Comparison of ENCODE assay signal across 10 cellular contexts in the genomic region with DNA sequence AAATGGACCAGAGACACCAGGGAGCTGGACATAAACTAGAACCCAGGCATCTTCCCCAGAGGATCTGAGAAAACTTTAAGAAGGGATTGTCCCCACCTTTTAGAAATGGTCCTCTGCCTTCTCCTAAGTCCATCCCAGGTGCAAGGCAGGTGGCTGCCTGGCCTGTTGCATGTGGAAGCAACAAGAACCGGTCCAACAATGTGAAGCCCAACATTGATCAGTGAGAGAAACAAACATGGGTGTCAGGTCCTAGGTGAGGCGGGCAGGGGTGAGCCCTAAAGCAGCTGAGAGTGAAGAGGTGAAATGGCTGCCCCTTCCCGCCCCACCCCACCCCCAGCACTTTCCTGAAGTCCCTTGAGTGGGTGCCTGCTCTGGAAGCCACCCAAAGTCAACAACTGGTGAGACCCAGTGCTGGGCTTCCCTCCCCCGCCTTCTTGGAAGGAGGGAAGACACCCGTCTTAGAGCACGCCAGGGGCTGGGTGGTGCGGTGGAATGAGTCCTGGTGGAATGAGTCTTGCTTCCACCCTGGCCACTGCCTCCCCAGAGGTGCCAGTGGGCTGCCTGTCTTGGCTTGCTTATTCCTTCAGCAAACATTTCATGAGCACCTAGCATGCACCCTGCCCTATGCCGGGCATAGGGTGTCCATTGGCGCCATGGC. TPM values are rescaled to one million over a fixed set of nuclear protein-coding genes. Genes with fewer than 3 reads are reported as not detected.
DNase-seq lines count a peak whose midpoint lies in the region; ATAC-seq and TF ChIP-seq lines count a peak whose summit lies in the region.
"Had no signal": no experiment of that assay in that cellular context is flagged by ENCODE, and none has a peak within 500 bp of the region (broad histone marks: within the 10 kb centered on the region; RNA-seq: fewer than 3 reads in every experiment).

No MANE protein-coding gene starts in this region.

- no peak overlapping the region for H3K9ac ChIP-seq in mammary epithelial cell (ENCODE audit: insufficient read depth, low read length)

- no peaks in the 10 kb centered on the region for H4K20me1 ChIP-seq in mammary epithelial cell (ENCODE audit: insufficient read depth, low read length)

- WGBS in mammary epithelial cell (ENCODE audit: low coverage, missing lambda C conversion rate): 100% methylated on average over 5 of the region's 9 CpGs

- H3K4me3 ChIP-seq in BE2C (ENCODE audit: low read depth, low read length) (peak overlapping the region; percentile 96; the same call in 1 of the 2 replicates), mammary epithelial cell (replicated peaks in 1 of 3; ENCODE audit: insufficient read depth in 1 of 3, low read depth in 2 of 3, low read length in 3 of 3) (no peak overlapping the region)

- H2AFZ ChIP-seq in mammary epithelial cell (ENCODE audit: low read depth, low read length): no peak overlapping the region

- peaks cover 0 to 36% (median 12%) of the 10 kb centered on the region in 3 donors for H3K36me3 Mint-ChIP-seq in naive thymus-derived CD8-positive, alpha-beta T cell

- no peaks in the 10 kb centered on the region; the same call in 1 of the 2 replicates for H3K4me1 ChIP-seq in BE2C
- peaks cover 25% of the 10 kb centered on the region for H3K4me1 ChIP-seq in mammary epithelial cell (ENCODE audit: insufficient read depth, low read length)

- peak overlapping the region; percentile 37 for H3K4me2 ChIP-seq in mammary epithelial cell (ENCODE audit: insufficient read depth, low read depth, low read length)

- no peak for ATAC-seq in naive thymus-derived CD8-positive, alpha-beta T cell

- peak overlapping the region; percentile 95 to 99 (median 96) for H3K27ac Mint-ChIP-seq in naive thymus-derived CD8-positive, alpha-beta T cell

- intact Hi-C loops in mammary epithelial cell (cut with micrococcal nuclease): no loop called here

- peaks cover 38 to 73% (median 60%) of the 10 kb centered on the region in 4 donors for H3K4me1 Mint-ChIP-seq in naive thymus-derived CD8-positive, alpha-beta T cell

- CTCF ChIA-PET in HEK293T (lab: Yijun Ruan, JAX): no interaction called here
- CTCF ChIA-PET in mammary epithelial cell (lab: Charles Lee; ENCODE audit: low non-redundant PET): no interaction called here

- no peak for TF ChIP-seq CTCF in BE2C (IDR thresholded peaks at IDR 0.05; ENCODE audit: low read depth, low read length)
- no peak for TF ChIP-seq CTCF in mammary epithelial cell (conservative IDR thresholded peaks at IDR 0.05 in 1 of 2, IDR thresholded peaks at IDR 0.05 in 1 of 2; ENCODE audit: extremely low read depth in 1 of 2, insufficient read depth in 1 of 2, low read depth in 1 of 2, low read length in 2 of 2)

- BruUV-seq in mammary epithelial cell (replicated peaks; lab: Mats Ljungman, UMichigan): no TSS peak

- H3K27me3 Mint-ChIP-seq in naive thymus-derived CD8-positive, alpha-beta T cell: no peaks in the 10 kb centered on the region

- peak overlapping the region; percentile 75 to 95 (median 88) for H3K4me3 Mint-ChIP-seq in naive thymus-derived CD8-positive, alpha-beta T cell

- H3K9me3 ChIP-seq in BE2C (no peaks in the 10 kb centered on the region), mammary epithelial cell (replicated peaks; ENCODE audit: insufficient read depth, low read length) (no peaks in the 10 kb centered on the region)

- dilution Hi-C loops in mammary epithelial cell (cut with HindIII; ENCODE audit: low sequenced_read_pairs): loop anchor here (10.0 kb wide), 1 partner anchor 55 kb away; no protein-coding TSS in a partner anchor

- peaks cover 21% of the 10 kb centered on the region for H3K36me3 ChIP-seq in BE2C
- H3K36me3 ChIP-seq in mammary epithelial cell (ENCODE audit: insufficient read depth, low read length): peaks cover 15% of the 10 kb centered on the region

- H3K9me3 Mint-ChIP-seq in naive thymus-derived CD8-positive, alpha-beta T cell: no peaks in the 10 kb centered on the region

- in situ Hi-C loops in mammary epithelial cell (cut with MboI; ENCODE audit: low sequenced_read_pairs in 2 of 2): loop anchor here in 1 of 2 donors (25.0 kb wide), 2 partner anchors 387 to 562 kb away; a partner anchor contains a TSS

- no peak overlapping the region for H3K27ac ChIP-seq in mammary epithelial cell (ENCODE audit: insufficient read depth, low read depth, low read length)

- H3K79me2 ChIP-seq in mammary epithelial cell (ENCODE audit: insufficient read depth, low read length): peaks cover 60% of the 10 kb centered on the region

- H3K27me3 ChIP-seq in BE2C: no peaks in the 10 kb centered on the region
- no peaks in the 10 kb centered on the region for H3K27me3 ChIP-seq in mammary epithelial cell (ENCODE audit: insufficient read depth, low read length)

- no peak for DNase-seq in BE2C
- peak; percentile 0 for DNase-seq in HEK293T (ENCODE audit: extremely low spot score)
- DNase-seq in mammary epithelial cell: no peak
- no peak for DNase-seq in naive thymus-derived CD8-positive, alpha-beta T cell
- no peak for DNase-seq in EL
- DNase-seq in effector CD4-positive, alpha-beta T cell: no peak
- DNase-seq in stimulated activated CD4-positive, alpha-beta T cell treated with anti-CD3 and anti-CD28 coated beads, Interleukin-4, amount 100 ng/mL, for 1 hour: no peak
- no peak for DNase-seq in SKM-1 (lab: John Stamatoyannopoulos, UW; ENCODE audit: unreplicated experiment)

- POLR2A ChIA-PET in HEK293T (lab: Yijun Ruan, JAX): interaction anchor here (2.1 kb wide), 1 partner anchor 14 kb away, joined by 16 read pairs; a partner anchor contains a TSS
- POLR2A ChIA-PET in naive thymus-derived CD8-positive, alpha-beta T cell (lab: Charles Lee): interaction anchor here (1.1 to 4.2 kb wide), 7 partner anchors 8 to 184 kb away, joined by 3 to 21 read pairs (median 7); a partner anchor contains a TSS

TF ChIP-seq in HEK293T, 16 proteins besides CTCF, POLR2A, EP300 and RAD21:
- TF ChIP-seq BHLHE40 (IDR thresholded peaks at IDR 0.05; ENCODE audit: borderline replicate concordance): no peak

RNA-seq across cellular contexts. Expression of a gene that starts 1.7 kb away (rescaled TPM):
- polyA plus RNA-seq in BE2C (2012; ENCODE audit: insufficient read depth, insufficient read length, low read depth): 218 TPM
- total RNA-seq in mammary epithelial cell: 10 to 100 TPM; 60.7 to 66.1 TPM
- polyA plus RNA-seq in mammary epithelial cell: 74.9 TPM
- polyA minus RNA-seq in mammary epithelial cell: 70.4 TPM
- total RNA-seq in naive thymus-derived CD8-positive, alpha-beta T cell: 100 to 1,000 TPM; 151 to 154 TPM
- polyA plus RNA-seq in naive thymus-derived CD8-positive, alpha-beta T cell: 100 to 1,000 TPM; 195 to 288 (median 241) TPM

RNA-seq across cellular contexts. Expression of a gene that starts 14.2 kb away (rescaled TPM):
- 272 TPM for polyA plus RNA-seq in BE2C (2012; ENCODE audit: insufficient read depth, insufficient read length, low read depth)
- 10 to 100 TPM; 57.3 to 59.5 TPM for total RNA-seq in mammary epithelial cell
- polyA plus RNA-seq in mammary epithelial cell: 90.5 TPM
- 28.6 TPM for polyA minus RNA-seq in mammary epithelial cell
- 10 to 100 TPM; 70.3 to 74.3 TPM for total RNA-seq in naive thymus-derived CD8-positive, alpha-beta T cell
- 100 to 1,000 TPM; 150 to 205 (median 183) TPM for polyA plus RNA-seq in naive thymus-derived CD8-positive, alpha-beta T cell

RNA-seq across cellular contexts. Expression of a gene that starts 26.1 kb away (rescaled TPM):
- polyA plus RNA-seq in BE2C (2012; ENCODE audit: insufficient read depth, insufficient read length, low read depth): not detected
- total RNA-seq in mammary epithelial cell: not detected
- polyA plus RNA-seq in mammary epithelial cell: not detected
- not detected for polyA minus RNA-seq in mammary epithelial cell
- total RNA-seq in naive thymus-derived CD8-positive, alpha-beta T cell: not detected
- not detected for polyA plus RNA-seq in naive thymus-derived CD8-positive, alpha-beta T cell
- total RNA-seq: G401 had no signal
- polyA plus RNA-seq: esophagus had no signal

RNA-seq across cellular contexts. Expression of a gene that starts 55.9 kb away (rescaled TPM):
- polyA plus RNA-seq in BE2C (2012; ENCODE audit: insufficient read depth, insufficient read length, low read depth): not detected
- total RNA-seq in mammary epithelial cell: under 1 TPM; under 0.01 to 0.28 TPM
- 0.03 TPM for polyA plus RNA-seq in mammary epithelial cell
- not detected for polyA minus RNA-seq in mammary epithelial cell
- total RNA-seq in naive thymus-derived CD8-positive, alpha-beta T cell: 10 to 100 TPM; 20.5 to 25.2 TPM
- polyA plus RNA-seq in naive thymus-derived CD8-positive, alpha-beta T cell: 1 to 10 TPM; 6.5 to 9.8 (median 6.7) TPM
- total RNA-seq: G401 had no signal
